ENCODE assay signal across 11 cellular contexts in the genomic region with DNA sequence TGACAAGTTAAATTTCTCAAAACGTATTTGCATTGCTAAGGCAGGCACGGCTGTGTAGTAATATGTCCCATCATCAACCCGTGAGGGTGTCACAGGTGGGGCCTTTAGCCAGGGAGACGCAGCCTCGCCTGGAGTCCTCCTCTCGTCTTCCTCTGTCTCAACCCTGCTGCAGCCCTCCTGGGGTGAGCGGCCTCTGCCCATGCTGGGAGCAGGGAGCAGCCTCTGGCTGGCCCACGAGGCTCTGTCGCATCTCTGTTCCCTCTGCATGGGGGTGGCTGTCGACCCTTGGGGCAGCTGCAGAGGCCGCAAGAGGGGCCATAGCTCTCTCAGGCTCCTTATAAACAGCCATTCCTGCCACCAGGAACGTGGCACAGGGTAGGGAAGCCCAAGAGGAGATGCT. TPM values are rescaled to one million over a fixed set of nuclear protein-coding genes. Genes with fewer than 3 reads are reported as not detected.
DNase-seq lines count a peak whose midpoint lies in the region; TF ChIP-seq lines count a peak whose summit lies in the region.
"Had no signal": no experiment of that assay in that cellular context is flagged by ENCODE, and none has a peak within 500 bp of the region (broad histone marks: within the 10 kb centered on the region; RNA-seq: fewer than 3 reads in every experiment).

No MANE protein-coding gene starts in this region.

- DNase-seq in Peyer's patch (no peak), esophagus muscularis mucosa (ENCODE audit: extremely low spot score) (no peak), sigmoid colon (no peak), iPS-NIHi11 (ENCODE audit: low spot score) (no peak), cerebellar nuclear complex (lab: John Stamatoyannopoulos, UW) (no peak), NCI-H748 (lab: John Stamatoyannopoulos, UW; ENCODE audit: unreplicated experiment) (no peak), NCI-H1694 (lab: John Stamatoyannopoulos, UW) (no peak)

- intact Hi-C loops in esophagus muscularis mucosa (cut with DNase I): loop anchor here (1.0 to 5.0 kb wide), 2 partner anchors 45 to 118 kb away; partner anchors contain the start of gene MYO15B
- intact Hi-C loops in sigmoid colon (cut with DNase I): no loop called here

- peak overlapping the region in 10 of 11 experiments; percentile 35 to 68 (median 54); a peak in 16 of 22 replicates for H3K9ac ChIP-seq in BLaER1 treated with 17β-estradiol and CSF1 and Interleukin-3, amounts not matched to agents 10 nM and 100 nM

- H4K20me1 ChIP-seq in BLaER1 treated with 17β-estradiol and CSF1 and Interleukin-3, amounts not matched to agents 10 nM and 100 nM: peaks cover 11 to 57% (median 21%) of the 10 kb centered on the region in 11 experiments; a peak in 16 of 22 replicates

- no peak for TF ChIP-seq CTCF in Peyer's patch (IDR thresholded peaks at IDR 0.05)
- TF ChIP-seq CTCF in esophagus muscularis mucosa (IDR thresholded peaks at IDR 0.05): no peak
- no peak for TF ChIP-seq CTCF in sigmoid colon (IDR thresholded peaks at IDR 0.05)

- no peak for TF ChIP-seq POLR2A in Peyer's patch (IDR thresholded peaks at IDR 0.05)
- TF ChIP-seq POLR2A in esophagus muscularis mucosa (IDR thresholded peaks at IDR 0.05; ENCODE audit: low read depth): no peak
- TF ChIP-seq POLR2A in sigmoid colon (IDR thresholded peaks at IDR 0.05): no peak

- H3K27ac ChIP-seq in BLaER1 treated with 17β-estradiol and CSF1 and Interleukin-3, amounts not matched to agents 10 nM and 100 nM: peak overlapping the region in 8 of 11 experiments; percentile 42 to 76 (median 64); a peak in 16 of 22 replicates
- peak overlapping the region; percentile 32 to 88 (median 66) for H3K27ac ChIP-seq in Peyer's patch
- peak overlapping the region; percentile 34 to 86 (median 80) for H3K27ac ChIP-seq in esophagus muscularis mucosa (replicated peaks in 1 of 4)
- H3K27ac ChIP-seq in sigmoid colon: peak overlapping the region in 3 of 4 donors; percentile 82 to 85 (median 83)

- 68% methylated on average over 10 of the region's 12 CpGs for WGBS in esophagus muscularis mucosa
- 79 to 83% methylated on average over 12 of the region's 12 CpGs for WGBS in sigmoid colon, 2 donors

- H3K4me2 ChIP-seq in BLaER1 treated with 17β-estradiol and CSF1 and Interleukin-3, amounts not matched to agents 10 nM and 100 nM: peak overlapping the region; percentile 71 to 96 (median 89); a peak in 21 of 22 replicates

- H3K36me3 ChIP-seq in BLaER1 treated with 17β-estradiol and CSF1 and Interleukin-3, amounts not matched to agents 10 nM and 100 nM: peaks cover 0 to 34% (median 11%) of the 10 kb centered on the region in 11 experiments; a peak in 17 of 22 replicates
- H3K36me3 ChIP-seq in Peyer's patch: peaks cover 0 to 4% (median 0%) of the 10 kb centered on the region in 3 donors
- peaks cover 0 to 35% (median 18%) of the 10 kb centered on the region in 4 donors for H3K36me3 ChIP-seq in esophagus muscularis mucosa
- H3K36me3 ChIP-seq in sigmoid colon: peaks cover 0 to 7% (median 0%) of the 10 kb centered on the region in 4 donors

- H3K27me3 ChIP-seq in BLaER1 treated with 17β-estradiol and CSF1 and Interleukin-3, amounts not matched to agents 10 nM and 100 nM: peaks cover 0 to 20% (median 14%) of the 10 kb centered on the region in 11 experiments; a peak in 11 of 22 replicates
- H3K27me3 ChIP-seq in Peyer's patch (no peaks in the 10 kb centered on the region), esophagus muscularis mucosa (no peaks in the 10 kb centered on the region), sigmoid colon (no peaks in the 10 kb centered on the region)
- H3K27me3 ChIP-seq: ascending aorta had no signal

- peaks cover 25 to 93% (median 86%) of the 10 kb centered on the region in 10 experiments for H3K4me1 ChIP-seq in BLaER1 treated with 17β-estradiol and CSF1 and Interleukin-3, amounts not matched to agents 10 nM and 100 nM
- H3K4me1 ChIP-seq in Peyer's patch (peaks cover 5 to 56% (median 9%) of the 10 kb centered on the region in 4 donors), esophagus muscularis mucosa (peaks cover 24 to 30% (median 28%) of the 10 kb centered on the region in 4 donors), sigmoid colon (peaks cover 0 to 30% (median 23%) of the 10 kb centered on the region in 4 donors)

- TF ChIP-seq EP300 in esophagus muscularis mucosa (IDR thresholded peaks at IDR 0.05): no peak
- TF ChIP-seq EP300 in sigmoid colon (IDR thresholded peaks at IDR 0.05): no peak

- no peaks in the 10 kb centered on the region for H3K9me3 ChIP-seq in BLaER1 treated with 17β-estradiol and CSF1 and Interleukin-3, amounts not matched to agents 10 nM and 100 nM (replicated peaks in 1 of 11)
- H3K9me3 ChIP-seq in Peyer's patch (no peaks in the 10 kb centered on the region), esophagus muscularis mucosa (no peaks in the 10 kb centered on the region), sigmoid colon (no peaks in the 10 kb centered on the region)
- H3K9me3 ChIP-seq: ascending aorta, thoracic aorta had no signal

- no peak overlapping the region for H3K4me3 ChIP-seq in BLaER1 treated with 17β-estradiol and CSF1 and Interleukin-3, amounts not matched to agents 10 nM and 100 nM
- H3K4me3 ChIP-seq in Peyer's patch (no peak overlapping the region), esophagus muscularis mucosa (no peak overlapping the region), sigmoid colon (no peak overlapping the region)

RNA-seq across cellular contexts. Expression of gene SMIM5, which starts 0.8 kb away (rescaled TPM):
- total RNA-seq in Peyer's patch (100 to 1,000 TPM in 1 of 4 donors, 10 to 100 TPM in 2, not detected in 1; 68.8 to 161 (median 97.1) TPM), esophagus muscularis mucosa (1 to 10 TPM; 4.3 to 6.6 (median 5.6) TPM), sigmoid colon (1 to 10 TPM in 3 of 4 donors, under 1 TPM in 1; 0.82 to 7.2 (median 3.8) TPM)
- 10 to 100 TPM in 1 of 3 donors, 1 to 10 TPM in 2; 5.5 to 29.6 (median 6.0) TPM for polyA plus RNA-seq in sigmoid colon
- total RNA-seq: ascending aorta, H4 had no signal

RNA-seq across cellular contexts. Expression of gene RECQL5, which starts 34.5 kb away (rescaled TPM):
- total RNA-seq in Peyer's patch (10 to 100 TPM; 26.3 to 85.0 (median 44.1) TPM), esophagus muscularis mucosa (10 to 100 TPM in 3 of 4 donors, 1 to 10 TPM in 1; 6.3 to 14.7 (median 11.9) TPM), sigmoid colon (10 to 100 TPM in 3 of 4 donors, 1 to 10 TPM in 1; 5.1 to 11.6 (median 11.3) TPM)
- polyA plus RNA-seq in sigmoid colon: 10 to 100 TPM in 2 of 3 donors, 1 to 10 TPM in 1; 9.0 to 30.1 (median 10.2) TPM

RNA-seq across cellular contexts. Expression of gene SAP30BP, which starts 34.7 kb away (rescaled TPM):
- total RNA-seq in Peyer's patch (100 to 1,000 TPM in 2 of 4 donors, 10 to 100 TPM in 2; 65.3 to 117 (median 101) TPM), esophagus muscularis mucosa (10 to 100 TPM; 50.3 to 81.3 (median 77.6) TPM), sigmoid colon (10 to 100 TPM; 53.5 to 96.9 (median 63.6) TPM)
- 10 to 100 TPM; 53.2 to 69.3 (median 57.7) TPM for polyA plus RNA-seq in sigmoid colon

RNA-seq across cellular contexts. Expression of gene MYO15B, which starts 44.8 kb away (rescaled TPM):
- total RNA-seq in Peyer's patch (1,000 to 10,000 TPM in 3 of 4 donors, 100 to 1,000 TPM in 1; 552 to 2,671 (median 1,951) TPM), esophagus muscularis mucosa (10 to 100 TPM; 34.5 to 61.9 (median 43.4) TPM), sigmoid colon (100 to 1,000 TPM in 1 of 4 donors, 10 to 100 TPM in 3; 33.1 to 117 (median 52.0) TPM)
- polyA plus RNA-seq in sigmoid colon: 100 to 1,000 TPM; 212 to 460 (median 250) TPM
